ENCODE assay signal across 13 cellular contexts in genomic region chr17:65587602-65588193, GRCh38.
"Had no signal": no experiment of that assay in that cellular context is flagged by ENCODE, and none has a peak within 500 bp of the region (broad histone marks: within the 10 kb centered on the region; RNA-seq: fewer than 3 reads in every experiment).

No MANE protein-coding gene starts in this region.

- H3K4me1 ChIP-seq: prostate gland had no signal

- H3K4me3 ChIP-seq: cardiac muscle cell, esophagus squamous epithelium, gastrocnemius medialis, mucosa of descending colon, prostate gland had no signal

- H3K36me3 ChIP-seq: cardiac muscle cell, esophagus squamous epithelium, gastrocnemius medialis, prostate gland had no signal

- H3K27me3 ChIP-seq: cardiac muscle cell, esophagus squamous epithelium, gastrocnemius medialis had no signal

- H3K9me3 ChIP-seq: esophagus squamous epithelium, gastrocnemius medialis, mucosa of descending colon, prostate gland had no signal

- H3K27ac ChIP-seq: cardiac muscle cell, gastrocnemius medialis, prostate gland had no signal

- DNase-seq: activated CD4-positive, alpha-beta T cell treated with anti-CD3 and anti-CD28 coated beads for 48 hours; activated CD8-positive, alpha-beta memory T cell treated with anti-CD3 and anti-CD28 coated beads, Interleukin-2, amount 50 U/mL, for 48 hours; activated CD8-positive, alpha-beta T cell treated with anti-CD3 and anti-CD28 coated beads, Interleukin-2, amount 10 ng/mL, durations not matched to agents 7 days and 5 days; activated naive CD4-positive, alpha-beta T cell treated with anti-CD3 and anti-CD28 coated beads, Interleukin-2, amount 10 ng/mL, durations not matched to agents 7 days and 5 days; esophagus squamous epithelium; gastrocnemius medialis; natural killer cell; occipital lobe; stimulated activated CD4-positive, alpha-beta T cell treated with anti-CD3 and anti-CD28 coated beads, Interleukin-12 subunit alpha, Interleukin-12 subunit beta, amount 100 ng/mL, for 4 hours; stimulated activated naive CD4-positive, alpha-beta T cell treated with Interleukin-2 at 50 U/mL for 16 hours had no signal
